ENCODE assay signal across 13 cellular contexts in genomic region chr14:91255026-91255695, GRCh38. TPM values are rescaled to one million over a fixed set of nuclear protein-coding genes. Genes with fewer than 3 reads are reported as not detected.
A peak's percentile ranks its signal among the peaks of the same experiment; 100 is the strongest.
DNase-seq lines count a peak whose midpoint lies in the region; ATAC-seq and TF ChIP-seq lines count a peak whose summit lies in the region.
"Had no signal": no experiment of that assay in that cellular context is flagged by ENCODE, and none has a peak within 500 bp of the region (broad histone marks: within the 10 kb centered on the region; RNA-seq: fewer than 3 reads in every experiment).

No MANE protein-coding gene starts in this region.

- peak overlapping the region; percentile 67 for H3K4me3 Mint-ChIP-seq in activated CD4-positive, alpha-beta memory T cell treated with anti-CD3 and anti-CD28 coated beads, Interleukin-2, amount 10 ng/mL, durations not matched to agents 7 days and 5 days
- H3K4me3 Mint-ChIP-seq in natural killer cell: peak overlapping the region; percentile 88

- no peak for TF ChIP-seq EP300 in SK-N-SH (IDR thresholded peaks at IDR 0.05; ENCODE audit: borderline replicate concordance in 1 of 2, low read depth in 1 of 2, low read length in 1 of 2)

- ATAC-seq in SK-N-SH treated with all-trans-retinoic acid at 6 μM for 48 hours (no peak), natural killer cell (no peak)

- H3K36me3 Mint-ChIP-seq in activated CD4-positive, alpha-beta memory T cell treated with anti-CD3 and anti-CD28 coated beads, Interleukin-2, amount 10 ng/mL, durations not matched to agents 7 days and 5 days (ENCODE audit: low read depth): peaks cover 18% of the 10 kb centered on the region
- no peaks in the 10 kb centered on the region for H3K36me3 Mint-ChIP-seq in natural killer cell

- H2AFZ ChIP-seq in SK-N-SH (ENCODE audit: low read depth): no peak overlapping the region

- no peak for TF ChIP-seq CTCF in SK-N-SH (IDR thresholded peaks at IDR 0.05)
- TF ChIP-seq CTCF in HEK293 (tag by site-specific recombination; IDR thresholded peaks at IDR 0.05): peak; percentile 51
- TF ChIP-seq CTCF in natural killer cell (IDR thresholded peaks at IDR 0.05): no peak
- no peak for TF ChIP-seq CTCF in tibial artery (IDR thresholded peaks at IDR 0.05)

- peak overlapping the region in 1 of 2 experiments; percentile 97; a peak in 2 of 4 replicates for H3K27ac ChIP-seq in SK-N-SH (ENCODE audit: low read depth in 2 of 2, low read length in 1 of 2)
- H3K27ac ChIP-seq in HEK293 (ENCODE audit: extremely low read depth, low read depth, low read length): no peak overlapping the region
- no peak overlapping the region for H3K27ac ChIP-seq in tibial artery
- H3K27ac ChIP-seq: vagina had no signal

- DNase-seq in SK-N-SH (no peak), natural killer cell (no peak), pons (ENCODE audit: low spot score) (no peak), tibial artery (no peak), HEK293T (ENCODE audit: extremely low spot score) (no peak)
- no peak for DNase-seq in activated CD4-positive, alpha-beta memory T cell treated with anti-CD3 and anti-CD28 coated beads, Interleukin-2, amount 10 ng/mL, durations not matched to agents 7 days and 5 days
- DNase-seq: anterior cingulate cortex, HFFc6, kidney glomerular epithelial cell, SW 1271 had no signal

- H3K9me3 Mint-ChIP-seq in activated CD4-positive, alpha-beta memory T cell treated with anti-CD3 and anti-CD28 coated beads, Interleukin-2, amount 10 ng/mL, durations not matched to agents 7 days and 5 days: no peaks in the 10 kb centered on the region
- no peaks in the 10 kb centered on the region for H3K9me3 Mint-ChIP-seq in natural killer cell
- H3K9me3 Mint-ChIP-seq: HFFc6 had no signal

- H3K9me2 ChIP-seq in SK-N-SH: no peaks in the 10 kb centered on the region

- H3K9ac ChIP-seq in SK-N-SH: no peak overlapping the region

- H3K4me1 Mint-ChIP-seq in activated CD4-positive, alpha-beta memory T cell treated with anti-CD3 and anti-CD28 coated beads, Interleukin-2, amount 10 ng/mL, durations not matched to agents 7 days and 5 days: peaks cover 83% of the 10 kb centered on the region
- peaks cover 49 to 82% of the 10 kb centered on the region in 2 donors for H3K4me1 Mint-ChIP-seq in natural killer cell

- H3K27me3 ChIP-seq in SK-N-SH (ENCODE audit: insufficient read depth) (no peaks in the 10 kb centered on the region), tibial artery (peaks cover 0 to 8% of the 10 kb centered on the region in 2 donors)
- H3K27me3 ChIP-seq: vagina had no signal

- H4K20me1 ChIP-seq in SK-N-SH (ENCODE audit: insufficient read depth): no peaks in the 10 kb centered on the region

- H3K4me3 ChIP-seq in SK-N-SH (ENCODE audit: low read depth in 2 of 2, low read length in 1 of 2) (no peak overlapping the region), HEK293 (ENCODE audit: low read depth, low read length) (no peak overlapping the region), tibial artery (no peak overlapping the region)
- H3K4me3 ChIP-seq: vagina had no signal

- 92% methylated on average over 9 of the region's 9 CpGs for WGBS in SK-N-SH (ENCODE audit: low lambda C conversion rate)

- POLR2A ChIA-PET in SK-N-SH (lab: Yijun Ruan, JAX) (no interaction called here), HEK293 (lab: Yijun Ruan, JAX) (no interaction called here), HEK293T (lab: Yijun Ruan, JAX) (interaction anchor here (0.5 kb wide), 1 partner anchor 95 kb away, joined by 3 read pairs; no protein-coding TSS in a partner anchor)
- POLR2A ChIA-PET in activated CD4-positive, alpha-beta memory T cell treated with anti-CD3 and anti-CD28 coated beads, Interleukin-2, amount 10 ng/mL, durations not matched to agents 7 days and 5 days (lab: Charles Lee): interaction anchor here (1.4 to 18.3 kb wide), 4 partner anchors 10 to 32 kb away, joined by 4 to 886 read pairs (median 282); partner anchors contain the start of gene GPR68

- H3K36me3 ChIP-seq in SK-N-SH (replicated peaks in 1 of 2; ENCODE audit: control insufficient read depth in 1 of 2, insufficient read depth in 2 of 2, low read length in 1 of 2) (no peaks in the 10 kb centered on the region), HEK293 (ENCODE audit: control insufficient read depth in 2 of 2, insufficient read depth in 1 of 2, low read length in 2 of 2) (no peaks in the 10 kb centered on the region), tibial artery (no peaks in the 10 kb centered on the region)
- H3K36me3 ChIP-seq: vagina had no signal

- H3K27me3 Mint-ChIP-seq in activated CD4-positive, alpha-beta memory T cell treated with anti-CD3 and anti-CD28 coated beads, Interleukin-2, amount 10 ng/mL, durations not matched to agents 7 days and 5 days: no peaks in the 10 kb centered on the region
- H3K27me3 Mint-ChIP-seq in natural killer cell (ENCODE audit: low read depth in 2 of 2): no peaks in the 10 kb centered on the region

- H3K4me2 ChIP-seq in SK-N-SH: no peak overlapping the region

- CTCF ChIA-PET in SK-N-SH (lab: Yijun Ruan, JAX): interaction anchor here (1.3 to 4.0 kb wide), 9 partner anchors 9 to 352 kb away, joined by 3 to 20 read pairs (median 5); no protein-coding TSS in a partner anchor
- CTCF ChIA-PET in HEK293 (lab: Yijun Ruan, JAX): no interaction called here
- CTCF ChIA-PET in activated CD4-positive, alpha-beta memory T cell treated with anti-CD3 and anti-CD28 coated beads, Interleukin-2, amount 10 ng/mL, durations not matched to agents 7 days and 5 days (lab: Charles Lee): interaction anchor here (1.5 to 2.5 kb wide), 2 partner anchors 10 to 78 kb away, joined by 6 to 13 read pairs; partner anchors contain the start of gene GPR68
- CTCF ChIA-PET in HEK293T (lab: Yijun Ruan, JAX): no interaction called here

- H3K79me2 ChIP-seq in SK-N-SH (ENCODE audit: insufficient read depth): no peaks in the 10 kb centered on the region

- H3K27ac Mint-ChIP-seq in activated CD4-positive, alpha-beta memory T cell treated with anti-CD3 and anti-CD28 coated beads, Interleukin-2, amount 10 ng/mL, durations not matched to agents 7 days and 5 days: peak overlapping the region; percentile 90
- H3K27ac Mint-ChIP-seq in natural killer cell: peak overlapping the region; percentile 86 to 92
- H3K27ac Mint-ChIP-seq: HFFc6 had no signal

- TF ChIP-seq RAD21 in SK-N-SH (IDR thresholded peaks at IDR 0.05; ENCODE audit: low read length): 0 out of 2 replicates have a peak, but pooled peaks have one; percentile 10

- no peaks in the 10 kb centered on the region for H3F3A ChIP-seq in SK-N-SH (replicated peaks; ENCODE audit: insufficient read depth)

- no peaks in the 10 kb centered on the region for H3K9me3 ChIP-seq in SK-N-SH
- no peaks in the 10 kb centered on the region for H3K9me3 ChIP-seq in HEK293 (ENCODE audit: control insufficient read depth, insufficient read depth, low read depth, low read length)
- H3K9me3 ChIP-seq in tibial artery: no peaks in the 10 kb centered on the region
- H3K9me3 ChIP-seq: vagina had no signal

- H3K4me1 ChIP-seq in SK-N-SH (ENCODE audit: control insufficient read depth in 1 of 2, insufficient read depth in 2 of 2, low read depth in 1 of 2, low read length in 1 of 2) (peaks cover 0 to 76% of the 10 kb centered on the region in 2 experiments; a peak in 2 of 4 replicates), HEK293 (ENCODE audit: control insufficient read depth, insufficient read depth, low read length) (0 out of 2 replicates have a peak, but pooled peaks cover 8% of the 10 kb centered on the region), tibial artery (peaks cover 0 to 11% (median 8%) of the 10 kb centered on the region in 4 donors)

- intact Hi-C loops in natural killer cell (cut with micrococcal nuclease): no loop called here
- intact Hi-C loops in tibial artery (cut with DNase I; ENCODE audit: low total_unique reads): no loop called here

TF ChIP-seq in SK-N-SH, 30 proteins besides CTCF, POLR2A, EP300 and RAD21 (continues in another document):
- no peak for TF ChIP-seq USF1 (IDR thresholded peaks at IDR 0.05; ENCODE audit: borderline replicate concordance, low read depth)
- no peak for TF ChIP-seq TCF12 (IDR thresholded peaks at IDR 0.05)

TF ChIP-seq in SK-N-SH treated with all-trans-retinoic acid at 6 μM for 48 hours, 23 proteins besides CTCF, POLR2A, EP300 and RAD21 (continues in another document):
- TF ChIP-seq ZC3H10 (CRISPR knock-in tag; IDR thresholded peaks at IDR 0.05): no peak
- no peak for TF ChIP-seq OSR1 (CRISPR knock-in tag; IDR thresholded peaks at IDR 0.05)
- TF ChIP-seq ZFP3 (CRISPR knock-in tag; IDR thresholded peaks at IDR 0.05): no peak
- TF ChIP-seq ARNTL (CRISPR knock-in tag; IDR thresholded peaks at IDR 0.05; ENCODE audit: borderline replicate concordance, low read depth): no peak

TF ChIP-seq in HEK293, 187 proteins besides CTCF, POLR2A, EP300 and RAD21 (continues in another document):
- TF ChIP-seq ELK4 (IDR thresholded peaks at IDR 0.05; ENCODE audit: borderline replicate concordance, low read depth, low read length): no peak
- no peak for TF ChIP-seq ZNF24 (tag by site-specific recombination; IDR thresholded peaks at IDR 0.05)

TF ChIP-seq in HEK293T, 16 proteins besides CTCF, POLR2A, EP300 and RAD21 (continues in another document):
- TF ChIP-seq TARDBP (IDR thresholded peaks at IDR 0.05) (no peak), L3MBTL2 (conservative IDR thresholded peaks at IDR 0.05) (no peak), ELF4 (IDR thresholded peaks at IDR 0.05) (no peak), LEF1 (IDR thresholded peaks at IDR 0.05; ENCODE audit: borderline replicate concordance) (no peak), ZNF384 (IDR thresholded peaks at IDR 0.05) (no peak), ARNT (IDR thresholded peaks at IDR 0.05) (no peak), HDGF (IDR thresholded peaks at IDR 0.05; ENCODE audit: borderline replicate concordance) (no peak), BHLHE40 (IDR thresholded peaks at IDR 0.05; ENCODE audit: borderline replicate concordance) (no peak), FOXK2 (IDR thresholded peaks at IDR 0.05) (no peak), FOXA1 (IDR thresholded peaks at IDR 0.05) (no peak), CTBP1 (IDR thresholded peaks at IDR 0.05; ENCODE audit: borderline replicate concordance) (no peak), PKNOX1 (IDR thresholded peaks at IDR 0.05) (no peak)

RNA-seq across cellular contexts. Expression of gene GPR68, which starts 10.7 kb away (rescaled TPM):
- 0.18 and 0.62 TPM in 2 replicates for polyA plus RNA-seq in SK-N-SH (2012; rRNA removed)
- polyA plus RNA-seq in SK-N-SH (2012; cell fraction: cytosol; rRNA removed): 0.26 and 0.49 TPM in 2 replicates
- 0.63 and 1.2 TPM in 2 replicates for polyA plus RNA-seq in SK-N-SH (2012; cell fraction: nucleus; rRNA removed)
- total RNA-seq in activated CD4-positive, alpha-beta memory T cell treated with anti-CD3 and anti-CD28 coated beads, Interleukin-2, amount 10 ng/mL, durations not matched to agents 7 days and 5 days: 10 to 100 TPM; 36.9 to 39.8 TPM
- 10 to 100 TPM in 2 of 3 donors, 1 to 10 TPM in 1; 7.6 to 24.0 (median 15.7) TPM for total RNA-seq in natural killer cell

Comparison
In these comparisons a context has a peak if more than half of its experiments do, and no peak if none do; other contexts are left out.
1. CTCF ChIA-PET loops: an anchor here in SK-N-SH (1.3 to 4.0 kb wide) and activated CD4-positive, alpha-beta memory T cell treated with anti-CD3 and anti-CD28 coated beads, Interleukin-2, amount 10 ng/mL, durations not matched to agents 7 days and 5 days (1.5 to 2.5 kb wide); none called in HEK293 and HEK293T.
2. POLR2A ChIA-PET loops: an anchor here in activated CD4-positive, alpha-beta memory T cell treated with anti-CD3 and anti-CD28 coated beads, Interleukin-2, amount 10 ng/mL, durations not matched to agents 7 days and 5 days (1.4 to 18.3 kb wide) and HEK293T (0.5 kb wide); none called in SK-N-SH and HEK293.
3. Of the 4 proteins assayed by ChIP-seq in both HEK293 and SK-N-SH: peak only in HEK293: CTCF; only in SK-N-SH: none; in both: none; in neither: 3.